In the genomic region with DNA sequence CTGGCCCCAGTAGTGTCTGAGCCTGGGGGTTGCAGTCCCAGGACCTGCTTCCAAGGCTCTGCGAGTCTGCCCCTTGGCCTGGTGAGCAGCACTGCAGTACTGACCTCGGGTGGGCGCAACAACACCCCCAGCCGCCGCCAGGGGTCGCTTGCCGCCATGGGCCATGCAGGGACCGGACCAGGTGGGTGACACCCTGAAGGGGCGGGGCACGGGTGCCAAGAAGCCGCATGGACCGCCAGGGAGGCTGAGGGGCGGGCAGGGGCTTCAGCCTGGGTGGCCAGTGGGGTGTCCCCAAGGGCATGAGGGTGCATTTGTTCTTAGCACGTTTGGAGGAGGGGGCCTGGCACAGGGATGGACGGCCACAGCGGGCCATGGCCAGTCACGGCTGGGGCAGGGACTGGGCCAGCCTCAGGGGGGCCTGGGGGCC, we compare ENCODE assay signal across 8 cellular contexts. TPM values are rescaled to one million over a fixed set of nuclear protein-coding genes. Genes with fewer than 3 reads are reported as not detected.
A peak's percentile ranks its signal among the peaks of the same experiment; 100 is the strongest.
DNase-seq lines count a peak whose midpoint lies in the region; ATAC-seq and TF ChIP-seq lines count a peak whose summit lies in the region.

No MANE protein-coding gene starts in this region.

- intact Hi-C loops in colonic mucosa (cut with DNase I): loop anchor here (2.0 to 5.0 kb wide), 2 partner anchors 65 to 151 kb away; no protein-coding TSS in a partner anchor

- no peaks in the 10 kb centered on the region; the same call in 2 of the 3 replicates for H3K4me1 Mint-ChIP-seq in GM23338
- H3K4me1 Mint-ChIP-seq in memory B cell: no peaks in the 10 kb centered on the region

- POLR2A ChIA-PET in BJ (lab: Charles Lee): no interaction called here

- TF ChIP-seq CTCF in BJ (IDR thresholded peaks at IDR 0.05; ENCODE audit: insufficient read depth, low read depth, low read length): peak; percentile 94
- TF ChIP-seq CTCF in GM23338 (conservative IDR thresholded peaks at IDR 0.05; ENCODE audit: low read depth in 2 of 2): peak; percentile 85 to 99
- TF ChIP-seq CTCF in colonic mucosa (IDR thresholded peaks at IDR 0.05): peak; percentile 74

- no peak overlapping the region for H3K27ac Mint-ChIP-seq in GM23338
- no peak overlapping the region for H3K27ac Mint-ChIP-seq in memory B cell

- H3K36me3 ChIP-seq in BJ (ENCODE audit: control insufficient read depth, insufficient read depth, low read length) (peaks cover 4% of the 10 kb centered on the region), GM23338 (ENCODE audit: insufficient read depth) (peaks cover 15% of the 10 kb centered on the region), colonic mucosa (no peaks in the 10 kb centered on the region)

- H3K4me2 ChIP-seq in GM23338: no peak overlapping the region

- H3K4me1 ChIP-seq in GM23338 (ENCODE audit: insufficient read depth) (no peaks in the 10 kb centered on the region), colonic mucosa (no peaks in the 10 kb centered on the region)

- ATAC-seq in GM23338 (peak; percentile 79), memory B cell (ENCODE audit: low read depth) (peak; percentile 86), HG03520 (IDR thresholded peaks at IDR 0.05; ENCODE audit: unreplicated experiment) (no peak)

- H3K27ac ChIP-seq in GM23338 (ENCODE audit: low read depth) (peak overlapping the region; percentile 32; the same call in 1 of the 2 replicates), colonic mucosa (no peak overlapping the region)

- H3K4me3 ChIP-seq in BJ (ENCODE audit: low read depth, low read length) (no peak overlapping the region), GM23338 (no peak overlapping the region), colonic mucosa (no peak overlapping the region)

- no peak overlapping the region for H3K9ac ChIP-seq in colonic mucosa (ENCODE audit: low read depth in 2 of 2, low read length in 2 of 2)

- H3K4me3 Mint-ChIP-seq in GM23338 (no peak overlapping the region), memory B cell (no peak overlapping the region)

- H3K79me2 ChIP-seq in GM23338 (replicated peaks; ENCODE audit: insufficient read depth): no peaks in the 10 kb centered on the region

- no peak overlapping the region for H2AFZ ChIP-seq in GM23338

- no peak for DNase-seq in BJ (ENCODE audit: low read depth)
- DNase-seq in GM23338 (ENCODE audit: low spot score): peak; percentile 94
- peak; percentile 24 for DNase-seq in NCI-H2227 treated with DMSO at 0.1 percent for 48 hours (lab: John Stamatoyannopoulos, UW)
- DNase-seq in activated CD4-positive, alpha-beta T cell treated with anti-CD3 and anti-CD28 coated beads for 48 hours: peak; percentile 90
- DNase-seq in colonic mucosa: peak; percentile 75
- DNase-seq in memory B cell (ENCODE audit: low spot score in 2 of 2): peak; percentile 79 to 86
- peak; percentile 81 to 86 for DNase-seq in stimulated activated CD8-positive, alpha-beta memory T cell treated with anti-CD3 and anti-CD28 coated beads, Interleukin-2, amount 100 ng/mL, for 48 hours (ENCODE audit: low read depth in 2 of 2)

- H4K20me1 ChIP-seq in GM23338 (replicated peaks; ENCODE audit: insufficient read depth): no peaks in the 10 kb centered on the region; the same call in 1 of the 2 replicates

- peaks cover 5% of the 10 kb centered on the region; the same call in 1 of the 2 replicates for H3F3A ChIP-seq in GM23338 (replicated peaks; ENCODE audit: low read depth)

- H3K36me3 Mint-ChIP-seq in GM23338 (ENCODE audit: low read depth): peaks cover 38% of the 10 kb centered on the region
- peaks cover 7% of the 10 kb centered on the region for H3K36me3 Mint-ChIP-seq in memory B cell

- H3K27me3 Mint-ChIP-seq in GM23338 (ENCODE audit: insufficient read depth, low read depth, poor library complexity) (peaks cover 15% of the 10 kb centered on the region), memory B cell (peaks cover 4% of the 10 kb centered on the region)

- no peaks in the 10 kb centered on the region; the same call in 2 of the 3 replicates for H3K9me3 Mint-ChIP-seq in GM23338
- H3K9me3 Mint-ChIP-seq in memory B cell: no peaks in the 10 kb centered on the region

- CTCF ChIA-PET in BJ (lab: Yijun Ruan, JAX): interaction anchor here (1.3 to 11.5 kb wide), 9 partner anchors 8 to 162 kb away, joined by 4 to 148 read pairs (median 11); no protein-coding TSS in a partner anchor

- no peaks in the 10 kb centered on the region for H3K9me2 ChIP-seq in GM23338 (ENCODE audit: insufficient read depth)

- no peaks in the 10 kb centered on the region for H3K9me3 ChIP-seq in colonic mucosa

- no peaks in the 10 kb centered on the region for H3K27me3 ChIP-seq in BJ (ENCODE audit: control insufficient read depth, insufficient read depth, low read length)
- H3K27me3 ChIP-seq in GM23338 (ENCODE audit: insufficient read depth): no peaks in the 10 kb centered on the region
- H3K27me3 ChIP-seq in colonic mucosa: no peaks in the 10 kb centered on the region

TF ChIP-seq in GM23338, 12 proteins besides CTCF, POLR2A, EP300 and RAD21:
- TF ChIP-seq POLR2AphosphoS5 (IDR thresholded peaks at IDR 0.05; ENCODE audit: low read depth): 0 out of 2 replicates have a peak, but pooled peaks have one; percentile 24
- peak; percentile 48; the same call in 1 of the 2 replicates for TF ChIP-seq CREB1 (CRISPR knock-in tag; IDR thresholded peaks at IDR 0.05; ENCODE audit: low read depth)
- TF ChIP-seq ETS1 (IDR thresholded peaks at IDR 0.05): no peak

RNA-seq across cellular contexts. Expression of gene TACC3, which starts 25.0 kb away (rescaled TPM):
- polyA plus RNA-seq in BJ (2011; rRNA removed): 13.8 and 24.0 TPM in 2 replicates
- polyA minus RNA-seq in BJ (2011; rRNA and poly(A)+ RNA removed): 11.8 and 15.6 TPM in 2 replicates
- 120 and 136 TPM in 2 replicates for total RNA-seq in GM23338 (2014; rRNA removed; shearing (Covaris generic))
- polyA plus RNA-seq in GM23338 (2016; fragmentation: Nextera tagmentation; extraction: Ambion mirVana): 120 and 129 TPM in 2 replicates
- total RNA-seq in colonic mucosa: 10 to 100 TPM; 20.6 to 99.7 TPM

RNA-seq across cellular contexts. Expression of gene TMEM129, which starts 25.2 kb away (rescaled TPM):
- polyA plus RNA-seq in BJ (2011; rRNA removed) (23.7 and 33.8 TPM in 2 replicates), GM23338 (2016; fragmentation: Nextera tagmentation; extraction: Ambion mirVana) (16.2 and 16.4 TPM in 2 replicates)
- polyA minus RNA-seq in BJ (2011; rRNA and poly(A)+ RNA removed): 14.7 and 19.5 TPM in 2 replicates
- total RNA-seq in GM23338 (2014; rRNA removed; shearing (Covaris generic)): 45.1 and 64.4 TPM in 2 replicates
- 10 to 100 TPM; 37.9 to 53.2 TPM for total RNA-seq in colonic mucosa

RNA-seq across cellular contexts. Expression of gene SLBP, which starts 34.2 kb away (rescaled TPM):
- polyA plus RNA-seq in BJ (2011; rRNA removed) (36.9 and 56.7 TPM in 2 replicates), GM23338 (2016; fragmentation: Nextera tagmentation; extraction: Ambion mirVana) (58.6 and 62.5 TPM in 2 replicates)
- 13.5 and 17.8 TPM in 2 replicates for polyA minus RNA-seq in BJ (2011; rRNA and poly(A)+ RNA removed)
- 54.4 and 68.3 TPM in 2 replicates for total RNA-seq in GM23338 (2014; rRNA removed; shearing (Covaris generic))
- total RNA-seq in colonic mucosa: 10 to 100 TPM; 30.1 to 56.9 TPM

RNA-seq across cellular contexts. Expression of gene FGFR3, which starts 46.8 kb away (rescaled TPM):
- 0.58 and 1.0 TPM in 2 replicates for polyA plus RNA-seq in BJ (2011; rRNA removed)
- 0.38 and 0.46 TPM in 2 replicates for polyA minus RNA-seq in BJ (2011; rRNA and poly(A)+ RNA removed)
- 14.8 and 17.4 TPM in 2 replicates for total RNA-seq in GM23338 (2014; rRNA removed; shearing (Covaris generic))
- polyA plus RNA-seq in GM23338 (2016; fragmentation: Nextera tagmentation; extraction: Ambion mirVana): 3.6 and 4.2 TPM in 2 replicates
- total RNA-seq in colonic mucosa: 10 to 100 TPM; 32.3 to 52.9 TPM
